Comparison of ENCODE assay signal across 16 cellular contexts in the genomic region with DNA sequence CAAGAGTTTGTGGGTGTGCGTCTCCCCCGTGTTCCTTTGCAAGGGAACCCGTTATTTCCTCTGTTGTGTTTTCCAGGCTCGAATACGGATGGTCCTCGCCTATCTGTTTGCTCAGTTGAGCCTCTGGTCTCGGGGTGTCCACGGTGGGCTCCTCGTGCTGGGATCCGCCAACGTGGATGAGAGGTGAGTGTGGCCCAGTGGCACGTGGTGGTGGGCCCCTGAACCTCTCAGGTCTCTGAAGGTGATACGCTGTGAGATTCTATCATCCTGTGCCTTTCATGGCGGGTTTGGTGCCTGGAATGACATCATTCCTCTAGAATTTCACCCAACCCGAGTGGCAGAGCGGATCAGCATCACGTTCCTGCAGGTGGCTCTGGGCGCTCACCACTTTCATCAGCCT. TPM values are rescaled to one million over a fixed set of nuclear protein-coding genes. Genes with fewer than 3 reads are reported as not detected.
A peak's percentile ranks its signal among the peaks of the same experiment; 100 is the strongest.
DNase-seq lines count a peak whose midpoint lies in the region; ATAC-seq and TF ChIP-seq lines count a peak whose summit lies in the region.
"Had no signal": no experiment of that assay in that cellular context is flagged by ENCODE, and none has a peak within 500 bp of the region (broad histone marks: within the 10 kb centered on the region; RNA-seq: fewer than 3 reads in every experiment).

No MANE protein-coding gene starts in this region.

- intact Hi-C loops in CD14-positive monocyte (cut with micrococcal nuclease), result no loop called here
- intact Hi-C loops in sciatic nerve (cut with DNase I), result no loop called here

- peak overlapping the region in 1 of 7 donors; percentile 12 for H3K27ac Mint-ChIP-seq in CD14-positive monocyte
- H3K27ac Mint-ChIP-seq in endothelial cell (ENCODE audit: unreplicated experiment), result no peak overlapping the region
- H3K27ac Mint-ChIP-seq: HFFc6 had no signal

- peak; percentile 54 for DNase-seq in activated effector memory CD4-positive, alpha-beta T cell treated with anti-CD3 and anti-CD28 coated beads, Interleukin-2, amount 50 U/mL, for 16 hours
- no peak for DNase-seq in activated effector memory CD4-positive, alpha-beta T cell treated with Interleukin-2 at 50 U/mL for 16 hours
- DNase-seq in CD14-positive monocyte (ENCODE audit: low spot score), result peak; percentile 14
- no peak for DNase-seq in endothelial cell (ENCODE audit: low spot score)
- peak; percentile 33 for DNase-seq in sciatic nerve (ENCODE audit: low spot score)
- no peak for DNase-seq in foreskin keratinocyte
- DNase-seq: 8988T; AML-193; CD4-positive, CD25-positive, alpha-beta regulatory T cell; DMS53; GF-D8; HCEC 1CT; HFFc6 had no signal

- ATAC-seq in sciatic nerve, result no peak
- ATAC-seq in foreskin keratinocyte, result no peak
- ATAC-seq in GM18867 (IDR thresholded peaks at IDR 0.05; ENCODE audit: unreplicated experiment), result no peak

- no peaks in the 10 kb centered on the region for H3K9me3 Mint-ChIP-seq in CD14-positive monocyte
- no peaks in the 10 kb centered on the region for H3K9me3 Mint-ChIP-seq in endothelial cell (ENCODE audit: unreplicated experiment)
- H3K9me3 Mint-ChIP-seq: CD4-positive, CD25-positive, alpha-beta regulatory T cell; HFFc6 had no signal

- H3K4me1 Mint-ChIP-seq in CD14-positive monocyte (no peaks in the 10 kb centered on the region), endothelial cell (ENCODE audit: unreplicated experiment) (peaks cover 20% of the 10 kb centered on the region)

- no peak overlapping the region for H3K4me3 Mint-ChIP-seq in CD14-positive monocyte
- H3K4me3 Mint-ChIP-seq in endothelial cell (ENCODE audit: unreplicated experiment), result peak overlapping the region; percentile 82
- H3K4me3 Mint-ChIP-seq: CD4-positive, CD25-positive, alpha-beta regulatory T cell; HFFc6 had no signal

- no peaks in the 10 kb centered on the region for H3K27me3 ChIP-seq in foreskin keratinocyte
- H3K27me3 ChIP-seq: BLaER1 had no signal

- TF ChIP-seq CTCF in CD14-positive monocyte (IDR thresholded peaks at IDR 0.05), result no peak
- TF ChIP-seq CTCF in endothelial cell (IDR thresholded peaks at IDR 0.05; ENCODE audit: unreplicated experiment), result no peak
- TF ChIP-seq CTCF in foreskin keratinocyte (conservative IDR thresholded peaks at IDR 0.05), result no peak

- H3K27me3 Mint-ChIP-seq in CD14-positive monocyte (ENCODE audit: low read depth in 3 of 3) (peaks cover 0 to 1% (median 0%) of the 10 kb centered on the region in 3 donors), endothelial cell (ENCODE audit: unreplicated experiment) (peaks cover 3% of the 10 kb centered on the region)
- H3K27me3 Mint-ChIP-seq: CD4-positive, CD25-positive, alpha-beta regulatory T cell had no signal

- peaks cover 16% of the 10 kb centered on the region for H3K4me1 ChIP-seq in foreskin keratinocyte

- H3K27ac ChIP-seq in foreskin keratinocyte, result no peak overlapping the region
- H3K27ac ChIP-seq: BLaER1 had no signal

- H3K36me3 Mint-ChIP-seq in CD14-positive monocyte, result peaks cover 91 to 97% of the 10 kb centered on the region in 2 donors
- H3K36me3 Mint-ChIP-seq in endothelial cell (ENCODE audit: low read depth, unreplicated experiment), result peaks cover 74% of the 10 kb centered on the region

RNA-seq across cellular contexts. Expression of a gene that starts 32.5 kb away (rescaled TPM):
- polyA plus RNA-seq in CD14-positive monocyte, result 10 to 100 TPM; 44.1 to 44.8 TPM
- 69.0 TPM for total RNA-seq in endothelial cell (ENCODE audit: unreplicated experiment)
- 85.2 TPM for total RNA-seq in sciatic nerve
- total RNA-seq in foreskin keratinocyte, result 40.4 and 46.3 TPM in 2 replicates
- 32.4 and 36.7 TPM in 2 replicates for polyA plus RNA-seq in foreskin keratinocyte

RNA-seq across cellular contexts. Expression of a gene that starts 37.3 kb away (rescaled TPM):
- polyA plus RNA-seq in CD14-positive monocyte (1 to 10 TPM; 2.2 to 3.9 TPM), foreskin keratinocyte (142 and 182 TPM in 2 replicates)
- total RNA-seq in endothelial cell (ENCODE audit: unreplicated experiment) (130 TPM), sciatic nerve (49.8 TPM), foreskin keratinocyte (130 and 176 TPM in 2 replicates)

RNA-seq across cellular contexts. Expression of a gene that starts 41.6 kb away (rescaled TPM):
- polyA plus RNA-seq in CD14-positive monocyte (not detected), foreskin keratinocyte (not detected in 2 replicates)
- total RNA-seq in endothelial cell (ENCODE audit: unreplicated experiment) (not detected), sciatic nerve (0.58 TPM), foreskin keratinocyte (not detected in 2 replicates)
- total RNA-seq: CD4-positive, CD25-positive, alpha-beta regulatory T cell; H4; HFFc6 had no signal
- polyA plus RNA-seq: CD4-positive, CD25-positive, alpha-beta regulatory T cell had no signal

RNA-seq across cellular contexts. Expression of a gene that starts 52.4 kb away (rescaled TPM):
- not detected for polyA plus RNA-seq in CD14-positive monocyte
- total RNA-seq in endothelial cell (ENCODE audit: unreplicated experiment), result not detected
- total RNA-seq in sciatic nerve, result 0.49 TPM
- not detected in 2 replicates for total RNA-seq in foreskin keratinocyte
- polyA plus RNA-seq in foreskin keratinocyte, result not detected in 2 replicates
- total RNA-seq: H4, HFFc6 had no signal
- polyA plus RNA-seq: CD4-positive, CD25-positive, alpha-beta regulatory T cell had no signal

Comparison
In these comparisons a context has a peak if more than half of its experiments do, and no peak if none do; other contexts are left out.
1. DNase-seq: peak in activated effector memory CD4-positive, alpha-beta T cell treated with anti-CD3 and anti-CD28 coated beads, Interleukin-2, amount 50 U/mL, for 16 hours (single experiment), CD14-positive monocyte (single experiment) and sciatic nerve (single experiment); none in activated effector memory CD4-positive, alpha-beta T cell treated with Interleukin-2 at 50 U/mL for 16 hours (single experiment), endothelial cell (single experiment) and foreskin keratinocyte (0 of 2).